ENCODE assay signal across 8 cellular contexts in genomic region chr10:63521389-63522128, GRCh38. TPM values are rescaled to one million over a fixed set of nuclear protein-coding genes. Genes with fewer than 3 reads are reported as not detected.
DNase-seq lines count a peak whose midpoint lies in the region; ATAC-seq, FAIRE-seq and TF ChIP-seq lines count a peak whose summit lies in the region.

REEP3 (plus strand) TSS chr10:63521401; CDS start chr10:63521546, 145 bp downstream.

- CTCF ChIA-PET in AG04449 (lab: Yijun Ruan, JAX), result interaction anchor here (0.6 to 1.5 kb wide), 6 partner anchors 16 to 381 kb away, joined by 3 to 5 read pairs (median 4); no protein-coding TSS in a partner anchor

- H3K36me3 ChIP-seq in right lobe of liver, result no peaks in the 10 kb centered on the region

- TF ChIP-seq POLR2A in right lobe of liver (IDR thresholded peaks at IDR 0.05), result peak; percentile 79

- 0% methylated on average over 8 of the region's 99 CpGs for WGBS in right lobe of liver (ENCODE audit: insufficient coverage, low coverage, low lambda C conversion rate, missing lambda C conversion rate)

- H3K9me3 ChIP-seq in right lobe of liver, result no peaks in the 10 kb centered on the region

- intact Hi-C loops in right lobe of liver (cut with DNase I), result no loop called here

- DNase-seq in AG04449 (ENCODE audit: low read depth, low spot score) (no peak), GM18507 (ENCODE audit: extremely low spot score, insufficient read length, low read depth) (peak; percentile 65), NCI-H2227 (lab: John Stamatoyannopoulos, UW; ENCODE audit: unreplicated experiment) (peak; percentile 88), dermis microvascular lymphatic vessel endothelial cell (ENCODE audit: low read depth in 2 of 2) (peak; percentile 34 to 81), right lobe of liver (peak; percentile 70 to 76 (median 75))
- DNase-seq in activated CD4-positive, alpha-beta T cell treated with anti-CD3 and anti-CD28 coated beads, Interleukin-2, amount 50 U/mL, for 1 hour, result peak; percentile 48
- peak; percentile 51 for DNase-seq in stimulated activated CD4-positive, alpha-beta T cell treated with anti-CD3 and anti-CD28 coated beads, Interleukin-4, amount 100 ng/mL, for 24 hours

- no peaks in the 10 kb centered on the region for H3K27me3 ChIP-seq in right lobe of liver

- TF ChIP-seq CTCF in AG04449 (IDR thresholded peaks at IDR 0.05; ENCODE audit: insufficient read depth, low read length, missing control alignments) (no peak), right lobe of liver (IDR thresholded peaks at IDR 0.05) (no peak)

- FAIRE-seq in GM18507 (lab: Jason Lieb, UNC), result peak; percentile 44

- H3K4me1 ChIP-seq in right lobe of liver, result peaks cover 0 to 13% (median 2%) of the 10 kb centered on the region in 4 donors

- peak; percentile 62 for ATAC-seq in HG02970 (IDR thresholded peaks at IDR 0.05; ENCODE audit: low FRiP score, unreplicated experiment)
- peak; percentile 80 to 89 (median 86) for ATAC-seq in right lobe of liver

- POLR2A ChIA-PET in AG04449 (lab: Yijun Ruan, JAX), result interaction anchor here (0.6 to 2.6 kb wide), 6 partner anchors 17 to 253 kb away, joined by 3 to 12 read pairs (median 4); no protein-coding TSS in a partner anchor

- H3K27ac ChIP-seq in right lobe of liver, result peak within 1 kb of the TSS; percentile 85 to 89 (median 88)

- peak within 1 kb of the TSS; percentile 79 for H3K4me3 ChIP-seq in AG04449 (ENCODE audit: low read depth, low read length)
- H3K4me3 ChIP-seq in right lobe of liver, result peak within 1 kb of the TSS; percentile 64 to 75 (median 65)

RNA-seq across cellular contexts. Expression of gene REEP3, which starts in this region (rescaled TPM):
- total RNA-seq in dermis microvascular lymphatic vessel endothelial cell (34.0 and 45.4 TPM in 2 replicates), right lobe of liver (10 to 100 TPM; 21.1 to 38.8 (median 28.0) TPM)
